In the genomic region with DNA sequence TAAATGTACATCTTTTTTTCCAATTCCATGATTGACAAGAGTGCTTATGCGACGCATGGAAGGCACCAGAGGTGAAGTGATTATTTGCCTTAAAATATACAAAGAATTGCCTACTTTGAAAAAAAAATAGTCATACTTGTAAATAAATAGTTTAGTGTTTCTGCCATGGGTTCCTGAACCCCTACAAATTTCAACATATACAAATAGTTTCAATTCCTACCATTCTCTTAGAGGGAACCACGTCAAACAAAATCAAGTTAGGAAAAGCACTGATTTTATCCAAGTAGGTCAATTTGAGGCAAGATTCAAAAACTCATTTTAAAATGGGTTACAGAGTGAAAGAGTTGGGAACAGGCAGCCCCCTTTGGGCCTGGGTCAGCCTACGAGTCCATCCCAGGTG, we compare ENCODE assay signal across 1 cellular context.
TF ChIP-seq lines count a peak whose summit lies in the region.

No MANE protein-coding gene starts in this region.

TF ChIP-seq in IMR-90, 13 proteins besides CTCF, POLR2A, EP300 and RAD21:
- TF ChIP-seq FOS (IDR thresholded peaks at IDR 0.05; ENCODE audit: low read depth, low read length): no peak
- no peak for TF ChIP-seq CHD1 (IDR thresholded peaks at IDR 0.05; ENCODE audit: low read depth, low read length)
- no peak for TF ChIP-seq RCOR1 (IDR thresholded peaks at IDR 0.05; ENCODE audit: insufficient replicate concordance, low read length)
- TF ChIP-seq MAFK (IDR thresholded peaks at IDR 0.05; ENCODE audit: low read depth, low read length): no peak
- no peak for TF ChIP-seq NFE2L2 (IDR thresholded peaks at IDR 0.05; ENCODE audit: low read depth, low read length)
- no peak for TF ChIP-seq BHLHE40 (IDR thresholded peaks at IDR 0.05; ENCODE audit: low read depth, low read length)
- TF ChIP-seq RFX5 (IDR thresholded peaks at IDR 0.05; ENCODE audit: low read depth, low read length): no peak
TF ChIP-seq in IMR-90: peak in this region for 0.
